30 cellular contexts compared by ENCODE assay signal in the genomic region with DNA sequence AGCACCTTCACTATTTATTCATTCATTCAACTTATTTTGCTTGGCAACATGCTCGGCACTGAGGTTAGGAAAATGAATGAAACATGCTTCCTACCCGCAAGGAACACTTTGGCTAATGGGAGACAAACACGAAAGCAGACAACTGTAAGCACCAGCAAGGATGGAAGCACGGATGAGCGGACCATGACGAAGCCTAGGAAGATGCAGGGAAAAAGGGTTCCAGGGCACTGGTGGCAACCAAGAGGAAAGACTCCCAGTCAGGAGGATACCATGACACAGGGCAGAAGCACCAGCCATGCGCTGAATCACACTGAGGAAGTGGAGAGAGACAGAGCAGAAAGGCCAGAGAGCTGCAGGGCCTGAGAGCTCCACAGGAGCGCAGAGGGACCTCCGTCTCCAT. TPM values are rescaled to one million over a fixed set of nuclear protein-coding genes. Genes with fewer than 3 reads are reported as not detected.
DNase-seq lines count a peak whose midpoint lies in the region; ATAC-seq, FAIRE-seq and TF ChIP-seq lines count a peak whose summit lies in the region.
"Had no signal": no experiment of that assay in that cellular context is flagged by ENCODE, and none has a peak within 500 bp of the region (broad histone marks: within the 10 kb centered on the region; RNA-seq: fewer than 3 reads in every experiment).

No MANE protein-coding gene starts in this region.

- H3K4me2 ChIP-seq in GM12878 (ENCODE audit: control insufficient read depth, insufficient read depth) (no peak overlapping the region), skeletal muscle satellite cell (ENCODE audit: low read length) (peak overlapping the region; percentile 71)

- no peaks in the 10 kb centered on the region for H3K36me3 ChIP-seq in GM12878 (ENCODE audit: control insufficient read depth in 2 of 2, insufficient read depth in 2 of 2, low read length in 1 of 2)
- H3K36me3 ChIP-seq in skeletal muscle satellite cell (ENCODE audit: insufficient read depth, low read length), result no peaks in the 10 kb centered on the region
- H3K36me3 ChIP-seq: right lobe of liver had no signal

- no peaks in the 10 kb centered on the region for H4K20me1 ChIP-seq in GM12878 (ENCODE audit: control insufficient read depth, insufficient read depth)

- no peaks in the 10 kb centered on the region for H3K4me1 ChIP-seq in GM12878 (ENCODE audit: control insufficient read depth, insufficient read depth, low read length)
- peaks cover 11% of the 10 kb centered on the region for H3K4me1 ChIP-seq in skeletal muscle satellite cell (ENCODE audit: control insufficient read depth, insufficient read depth, low read length)
- H3K4me1 ChIP-seq: right lobe of liver, testis had no signal

- in situ Hi-C loops in GM12878 (cut with MboI), result no loop called here

- H3K9ac ChIP-seq in GM12878 (ENCODE audit: control insufficient read depth, insufficient read depth, low read length), result no peak overlapping the region
- peak overlapping the region; percentile 4 for H3K9ac ChIP-seq in skeletal muscle satellite cell (ENCODE audit: low read depth, low read length)
- H3K9ac ChIP-seq: GM23248 had no signal

- no peak for TF ChIP-seq CTCF in GM12878 (IDR thresholded peaks at IDR 0.05 in 2 of 3, conservative IDR thresholded peaks at IDR 0.05 in 1 of 3; ENCODE audit: control insufficient read depth in 2 of 3, extremely low read depth in 1 of 3, insufficient read depth in 1 of 3, low read depth in 3 of 3, low read length in 3 of 3)

- no peaks in the 10 kb centered on the region for H3K79me2 ChIP-seq in GM12878 (ENCODE audit: control insufficient read depth, insufficient read depth, low read length)

- POLR2A ChIA-PET in GM12878 (lab: Charles Lee), result no interaction called here

- TF ChIP-seq POLR2A in GM12878 (IDR thresholded peaks at IDR 0.05; ENCODE audit: low read depth, low read length), result no peak

- intact Hi-C loops in GM12878 (cut with micrococcal nuclease; ENCODE audit: unreplicated experiment), result no loop called here

- H3K9me3 ChIP-seq in GM12878 (replicated peaks; ENCODE audit: control insufficient read depth, insufficient read depth, low read length), result no peaks in the 10 kb centered on the region
- no peaks in the 10 kb centered on the region for H3K9me3 ChIP-seq in skeletal muscle satellite cell (replicated peaks; ENCODE audit: low read length)
- H3K9me3 ChIP-seq: right lobe of liver, testis had no signal

- no peaks in the 10 kb centered on the region; a peak in 2 of 4 replicates for H3K27me3 ChIP-seq in GM12878 (replicated peaks in 1 of 2; ENCODE audit: control insufficient read depth in 2 of 2, insufficient read depth in 2 of 2, low read length in 1 of 2)
- no peaks in the 10 kb centered on the region for H3K27me3 ChIP-seq in skeletal muscle satellite cell (ENCODE audit: control insufficient read depth, insufficient read depth, low read length)
- H3K27me3 ChIP-seq: right lobe of liver, testis had no signal

- TF ChIP-seq EP300 in GM12878 (IDR thresholded peaks at IDR 0.05; ENCODE audit: borderline replicate concordance in 1 of 2, control insufficient read depth in 1 of 2, low read depth in 2 of 2, low read length in 2 of 2), result no peak

- FAIRE-seq in GM12878 (lab: Jason Lieb, UNC), result no peak
- FAIRE-seq: GM12892, urothelium cell line had no signal

- SMC1A ChIA-PET in GM12878 (lab: Charles Lee; ENCODE audit: uncharacterized antibody, unreplicated experiment), result no interaction called here

- H2AFZ ChIP-seq in GM12878 (ENCODE audit: control insufficient read depth, low read depth, low read length), result no peak overlapping the region
- H2AFZ ChIP-seq: GM23248 had no signal

- H3K27ac ChIP-seq in GM12878 (ENCODE audit: control insufficient read depth, insufficient read depth), result no peak overlapping the region
- H3K27ac ChIP-seq: GM23248, right lobe of liver, testis had no signal

- ATAC-seq in GM12878 (peak; percentile 31), HG03469 (IDR thresholded peaks at IDR 0.05; ENCODE audit: unreplicated experiment) (no peak)
- ATAC-seq: activated CD4-positive, CD25-positive, alpha-beta regulatory T cell treated with anti-CD3 and anti-CD28 coated beads, Interleukin-2, amount 50 U/mL, for 24 hours; activated naive CD4-positive, alpha-beta T cell treated with anti-CD3 and anti-CD28 coated beads, Interleukin-2, amount 50 U/mL, for 72 hours; activated T-helper 17 cell treated with anti-CD3 and anti-CD28 coated beads, Interleukin-2, amount 50 U/mL, for 72 hours; PC-3; T-cell had no signal

- H3K4me3 ChIP-seq in GM12878, result no peak overlapping the region
- H3K4me3 ChIP-seq in skeletal muscle satellite cell (ENCODE audit: low read length), result peak overlapping the region; percentile 7
- H3K4me3 ChIP-seq: GM23248, right lobe of liver, testis had no signal

- WGBS in GM12878 (ENCODE audit: insufficient coverage, insufficient replicate concordance, low lambda C conversion rate, missing lambda C conversion rate), result 22% methylated on average over 8 of the region's 9 CpGs

- no TSS peak for BruUV-seq in GM12878 (replicated peaks; lab: Mats Ljungman, UMichigan)

- DNase-seq in M059J (ENCODE audit: low read depth) (peak; percentile 14), GM12878 (ENCODE audit: low read depth, low spot score) (no peak), iris pigment epithelial cell (ENCODE audit: low read depth) (peak; percentile 9), NCI-H2107 (lab: John Stamatoyannopoulos, UW) (no peak), amniotic stem cell (lab: John Stamatoyannopoulos, UW) (no peak)
- DNase-seq: activated CD4-positive, alpha-beta T cell treated with anti-CD3 and anti-CD28 coated beads, Interleukin-2, amount 50 U/mL, for 48 hours; activated CD8-positive, alpha-beta memory T cell treated with anti-CD3 and anti-CD28 coated beads, Interleukin-2, amount 50 U/mL, for 48 hours; aorta; central memory CD4-positive, alpha-beta T cell; GM23248; head of caudate nucleus; HFFc6; NCI-H1105; NCI-H187 treated with DMSO at 0.1 percent for 48 hours; NCI-H524 treated with DMSO at 0.1 percent for 48 hours; NK-92 treated with Interleukin-12 subunit alpha and Interleukin-12 subunit beta, amount 100 ng/mL, for 24 hours; PC-3; right lobe of liver; SHP77 treated with DMSO at 0.1 percent for 48 hours; stimulated activated naive B cell treated with anti-CD40 and anti-IgM and Interleukin-4, amounts not matched to agents 10 μg/mL and 1 μg/mL and 100 μg/mL, for 72 hours; T-cell; testis had no signal

- TF ChIP-seq RAD21 in GM12878 (IDR thresholded peaks at IDR 0.05; ENCODE audit: insufficient read depth, low read depth, low read length), result no peak

- CTCF ChIA-PET in GM12878 (lab: Yijun Ruan, JAX), result no interaction called here

- RAD21 ChIA-PET in GM12878 (lab: Charles Lee; ENCODE audit: unreplicated experiment), result no interaction called here

TF ChIP-seq in GM12878, 131 proteins besides CTCF, POLR2A, EP300 and RAD21:
- TF ChIP-seq ATF7 (IDR thresholded peaks at IDR 0.05; ENCODE audit: low read depth) (no peak), FOS (IDR thresholded peaks at IDR 0.05; ENCODE audit: borderline replicate concordance, extremely low read depth, insufficient read length) (no peak), NRF1 (conservative IDR thresholded peaks at IDR 0.05; ENCODE audit: low read depth, low read length) (no peak), MYB (IDR thresholded peaks at IDR 0.05; ENCODE audit: borderline replicate concordance, low read depth, low read length) (no peak), JUNB (IDR thresholded peaks at IDR 0.05) (no peak), GABPA (IDR thresholded peaks at IDR 0.05; ENCODE audit: low read depth) (no peak), NBN (IDR thresholded peaks at IDR 0.05) (no peak)
- TF ChIP-seq, protein P1, sequence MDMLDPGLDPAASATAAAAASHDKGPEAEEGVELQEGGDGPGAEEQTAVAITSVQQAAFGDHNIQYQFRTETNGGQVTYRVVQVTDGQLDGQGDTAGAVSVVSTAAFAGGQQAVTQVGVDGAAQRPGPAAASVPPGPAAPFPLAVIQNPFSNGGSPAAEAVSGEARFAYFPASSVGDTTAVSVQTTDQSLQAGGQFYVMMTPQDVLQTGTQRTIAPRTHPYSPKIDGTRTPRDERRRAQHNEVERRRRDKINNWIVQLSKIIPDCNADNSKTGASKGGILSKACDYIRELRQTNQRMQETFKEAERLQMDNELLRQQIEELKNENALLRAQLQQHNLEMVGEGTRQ (IDR thresholded peaks at IDR 0.05; ENCODE audit: borderline replicate concordance, low read depth, low read length), result no peak

RNA-seq across cellular contexts. Expression of a gene that starts 9.8 kb away (rescaled TPM):
- total RNA-seq in M059J (2014; rRNA removed; shearing (Covaris generic)), result 0.02 and 0.07 TPM in 2 replicates
- total RNA-seq in GM12878 (2013; cell fraction: nucleolus; rRNA removed), result 0.10 TPM in 1 of 2 replicates, not detected in the other
- total RNA-seq in GM12878 (2014; rRNA removed), result 0.05 and 0.06 TPM in 2 replicates
- under 0.01 TPM in 1 of 2 replicates, not detected in the other for total RNA-seq in GM12878 (2014; rRNA removed; fragmentation: Illumina TruSeq; extraction: Trizol)
- 0.03 and 0.16 TPM in 2 replicates for total RNA-seq in GM12878 (2021)
- not detected for polyA plus RNA-seq in GM12878 (2011; ENCODE audit: low read depth)
- polyA plus RNA-seq in GM12878 (2011; rRNA removed), result 1.3 and 1.7 TPM in 2 replicates
- polyA plus RNA-seq in GM12878 (2011; cell fraction: cytosol; rRNA removed), result 0.84 and 1.0 TPM in 2 replicates
- 1.5 and 2.2 TPM in 2 replicates for polyA plus RNA-seq in GM12878 (2011; cell fraction: nucleus; rRNA removed)
- polyA plus RNA-seq in GM12878 (2012), result not detected in 2 replicates
- 0.04 TPM in 1 of 2 replicates, not detected in the other for polyA plus RNA-seq in GM12878 (2014; fragmentation: Illumina TruSeq; extraction: Trizol)
- under 1 TPM; 0.02 to 0.03 TPM for polyA plus RNA-seq in GM12878 (2014; fragmentation: Nextera tagmentation; extraction: Ambion mirVana)
- 0.01 and 0.03 TPM in 2 replicates for polyA plus RNA-seq in GM12878 (2014; rRNA removed)
- not detected for polyA plus RNA-seq in GM12878 (2016; fragmentation: Nextera tagmentation; extraction: Ambion mirVana)
- polyA minus RNA-seq in GM12878 (2011; rRNA and poly(A)+ RNA removed), result 4.1 and 5.9 TPM in 2 replicates
- 4.4 and 7.5 TPM in 2 replicates for polyA minus RNA-seq in GM12878 (2011; cell fraction: cytosol; rRNA and poly(A)+ RNA removed)
- polyA minus RNA-seq in GM12878 (2011; cell fraction: nucleus; rRNA and poly(A)+ RNA removed), result 2.1 and 4.5 TPM in 2 replicates
- 0.76 and 1.3 TPM in 2 replicates for total RNA-seq in skeletal muscle satellite cell (2012; rRNA removed)
- total RNA-seq: activated naive CD4-positive, alpha-beta T cell treated with anti-CD3 and anti-CD28 coated beads, Interleukin-2, amount 50 U/mL, for 72 hours; activated T-helper 17 cell treated with anti-CD3 and anti-CD28 coated beads, Interleukin-2, amount 50 U/mL, for 72 hours had no signal
- polyA plus RNA-seq: CD14-positive monocyte had no signal

Comparison
In these comparisons a context has a peak if more than half of its experiments do, and no peak if none do; other contexts are left out.
1. DNase-seq: peak in M059J (single experiment) and iris pigment epithelial cell (single experiment); none in GM12878 (single experiment), NCI-H2107 (single experiment) and amniotic stem cell (single experiment).